ENCODE assay signal across 1 cellular context in the genomic region with DNA sequence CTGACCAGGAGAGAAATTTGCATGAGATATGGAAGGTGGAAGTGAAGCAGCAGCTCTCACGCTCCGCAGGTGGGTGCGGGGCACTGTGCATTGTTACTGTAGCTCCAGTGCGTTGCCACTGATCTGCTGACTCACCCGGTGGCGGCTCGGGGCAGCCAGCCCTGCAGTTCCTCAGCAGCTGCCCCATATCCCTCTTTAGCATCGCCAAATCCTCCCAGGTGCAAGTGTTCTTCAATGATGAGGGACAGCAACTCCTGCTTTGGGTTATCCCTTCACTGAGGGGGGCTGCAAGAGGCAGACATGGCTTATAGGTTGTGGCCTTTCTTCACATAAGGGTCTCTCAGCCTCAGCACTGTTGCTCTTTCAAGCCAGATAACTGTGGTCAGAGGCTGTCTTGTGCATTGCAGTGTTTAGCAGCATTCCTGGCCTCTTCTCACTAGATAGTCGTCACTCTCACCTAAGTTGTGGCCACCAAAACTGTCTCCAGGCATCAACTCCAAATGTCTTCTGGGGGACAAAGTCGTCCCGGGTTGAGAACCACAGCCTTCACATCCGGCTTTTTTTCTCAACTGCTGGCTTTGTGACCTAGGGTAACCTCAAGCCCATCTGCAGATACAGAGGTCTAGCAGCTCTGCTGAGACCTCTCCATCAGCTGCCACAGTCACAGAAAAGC.
TF ChIP-seq lines count a peak whose summit lies in the region.

No MANE protein-coding gene starts in this region.

TF ChIP-seq in HCT116, 20 proteins besides CTCF, POLR2A, EP300 and RAD21 (continued from another document):
- TF ChIP-seq, protein P1, sequence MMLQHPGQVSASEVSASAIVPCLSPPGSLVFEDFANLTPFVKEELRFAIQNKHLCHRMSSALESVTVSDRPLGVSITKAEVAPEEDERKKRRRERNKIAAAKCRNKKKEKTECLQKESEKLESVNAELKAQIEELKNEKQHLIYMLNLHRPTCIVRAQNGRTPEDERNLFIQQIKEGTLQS (IDR thresholded peaks at IDR 0.05): no peak
- TF ChIP-seq SIN3A (IDR thresholded peaks at IDR 0.05; ENCODE audit: low read depth): no peak
- TF ChIP-seq JUND (IDR thresholded peaks at IDR 0.05): no peak
- TF ChIP-seq ZNF274 (IDR thresholded peaks at IDR 0.05; ENCODE audit: low read depth, low read length): no peak
- no peak for TF ChIP-seq CEBPB (IDR thresholded peaks at IDR 0.05; ENCODE audit: low read depth)
- no peak for TF ChIP-seq YY1 (IDR thresholded peaks at IDR 0.05; ENCODE audit: extremely low read depth, insufficient replicate concordance, low read depth, low read length)
